ENCODE assay signal across 1 cellular context in the genomic region with DNA sequence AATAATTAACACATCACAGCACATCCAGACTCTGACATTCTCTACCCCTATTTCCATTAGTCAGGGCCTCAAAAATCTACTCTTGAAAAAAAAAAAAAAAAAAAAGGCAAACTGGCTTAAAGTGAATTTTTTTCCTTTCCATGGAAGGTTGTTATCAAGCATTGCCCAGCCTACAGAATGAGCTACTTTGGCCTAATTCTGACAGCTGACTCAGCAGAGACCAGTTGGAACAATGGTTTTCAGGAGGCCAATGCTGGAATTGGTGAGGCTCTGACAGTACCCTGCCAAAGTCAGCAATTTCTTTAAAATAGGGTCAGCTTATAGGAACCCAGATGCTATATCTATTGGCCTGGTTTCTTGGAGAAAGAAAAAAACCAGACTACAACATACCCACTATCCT.
TF ChIP-seq lines count a peak whose summit lies in the region.

No MANE protein-coding gene starts in this region.

TF ChIP-seq in SK-N-SH treated with all-trans-retinoic acid at 6 μM for 48 hours, 23 proteins besides CTCF, POLR2A, EP300 and RAD21 (continued from another document):
- TF ChIP-seq BACH2 (CRISPR knock-in tag; IDR thresholded peaks at IDR 0.05; ENCODE audit: borderline replicate concordance) (no peak), ZC3H10 (CRISPR knock-in tag; IDR thresholded peaks at IDR 0.05) (no peak)
